2 cellular contexts compared by ENCODE assay signal in the genomic region with DNA sequence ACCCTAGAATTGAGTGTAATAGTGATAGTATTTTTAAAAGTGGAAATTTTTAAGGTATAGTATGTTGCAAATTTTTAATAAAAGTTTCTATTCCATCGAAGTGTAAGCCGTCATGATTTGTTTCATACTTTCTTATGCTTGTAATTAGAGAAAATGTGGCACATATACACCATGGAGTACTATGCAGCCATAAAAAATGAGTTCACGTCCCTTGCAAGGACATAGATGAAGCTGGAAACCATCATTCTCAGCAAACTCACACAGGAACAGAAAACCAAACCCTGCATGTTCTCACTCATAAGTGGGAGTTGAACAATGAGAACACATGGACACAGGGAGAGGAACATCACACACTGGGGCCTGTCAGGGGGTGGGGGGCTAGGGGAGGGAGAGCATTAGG.
DNase-seq lines count a peak whose midpoint lies in the region; ATAC-seq, FAIRE-seq and TF ChIP-seq lines count a peak whose summit lies in the region.
"Not testable (repeated sequence)": the region's sequence is repeated elsewhere in the genome, so short reads cannot be mapped to it uniquely, and the experiment has no call there.

No MANE protein-coding gene starts in this region.

- H3K9ac ChIP-seq in K562 (ENCODE audit: insufficient read depth in 1 of 2, low read depth in 2 of 2, low read length in 2 of 2), result not testable (repeated sequence)

- not testable (repeated sequence) for TF ChIP-seq RAD21 in K562 (CRISPR knock-in tag; conservative IDR thresholded peaks at IDR 0.05 in 1 of 2, IDR thresholded peaks at IDR 0.05 in 1 of 2)

- WGBS in K562 (ENCODE audit: insufficient coverage, low coverage, missing lambda C conversion rate), result 31% methylated on average over 3 of the region's 3 CpGs

- not testable (repeated sequence) for H3K4me2 ChIP-seq in K562 (ENCODE audit: insufficient read depth, low read length)

- POLR2A ChIA-PET in HEK293 (lab: Yijun Ruan, JAX); K562 (lab: Yijun Ruan, JAX): not testable (repeated sequence)

- not testable (repeated sequence) for TF ChIP-seq CTCF in HEK293 (tag by site-specific recombination; IDR thresholded peaks at IDR 0.05); K562 (IDR thresholded peaks at IDR 0.05 in 2 of 3, conservative IDR thresholded peaks at IDR 0.05 in 1 of 3; ENCODE audit: insufficient read depth in 2 of 3, low read depth in 1 of 3, low read length in 3 of 3)

- H3K9me1 ChIP-seq in K562 (ENCODE audit: control insufficient read depth, insufficient read depth, low read length), result not testable (repeated sequence)

- CTCF ChIA-PET in HEK293 (lab: Yijun Ruan, JAX); K562 (lab: Yijun Ruan, JAX; ENCODE audit: low intra/inter-chr PET ratio): not testable (repeated sequence)

- not testable (repeated sequence) for H4K20me1 ChIP-seq in K562 (replicated peaks; ENCODE audit: control insufficient read depth, insufficient read depth, low read length)

- not testable (repeated sequence) for TF ChIP-seq POLR2A in K562 (conservative IDR thresholded peaks at IDR 0.05)

- not testable (repeated sequence) for H3K79me2 ChIP-seq in K562 (ENCODE audit: control insufficient read depth, insufficient read depth, low read length)

- not testable (repeated sequence) for H3K27me3 ChIP-seq in K562 (ENCODE audit: control insufficient read depth in 2 of 2, insufficient read depth in 2 of 2, low read length in 2 of 2)

- H3K4me3 ChIP-seq in HEK293 (ENCODE audit: low read depth, low read length); K562: not testable (repeated sequence)

- H2AFZ ChIP-seq in K562 (ENCODE audit: low read depth, low read length), result not testable (repeated sequence)

- in situ Hi-C loops in K562 (cut with MboI), result not testable (repeated sequence)

- H3K4me1 ChIP-seq in HEK293 (ENCODE audit: control insufficient read depth, insufficient read depth, low read length); K562 (replicated peaks in 1 of 2; ENCODE audit: control insufficient read depth in 2 of 2, insufficient read depth in 2 of 2, low read length in 2 of 2): not testable (repeated sequence)

- FAIRE-seq in K562 (lab: Jason Lieb, UNC), result not testable (repeated sequence)

- DNase-seq in K562 (ENCODE audit: extremely low read depth in 1 of 4, low spot score in 3 of 4), result not testable (repeated sequence)

- BruUV-seq in K562 (replicated peaks; lab: Mats Ljungman, UMichigan), result not testable (repeated sequence)

- TF ChIP-seq EP300 in K562 (IDR thresholded peaks at IDR 0.05; ENCODE audit: low read length), result not testable (repeated sequence)

- H3K36me3 ChIP-seq in HEK293 (ENCODE audit: control insufficient read depth in 2 of 2, insufficient read depth in 1 of 2, low read length in 2 of 2); K562 (ENCODE audit: control insufficient read depth, insufficient read depth, low read length): not testable (repeated sequence)

- H3K9me3 ChIP-seq in HEK293 (ENCODE audit: control insufficient read depth, insufficient read depth, low read depth, low read length); K562 (replicated peaks; ENCODE audit: control insufficient read depth, insufficient read depth, low read depth, low read length): not testable (repeated sequence)

- intact Hi-C loops in K562 (cut with micrococcal nuclease), result not testable (repeated sequence)

- not testable (repeated sequence) for ATAC-seq in K562

- not testable (repeated sequence) for H3K27ac ChIP-seq in HEK293 (ENCODE audit: extremely low read depth, low read depth, low read length); K562 (ENCODE audit: extremely low read depth, low read depth, low read length)

TF ChIP-seq in HEK293, 187 proteins besides CTCF, POLR2A, EP300 and RAD21:
- TF ChIP-seq ZNF146 (tag by site-specific recombination; IDR thresholded peaks at IDR 0.05), result peak; percentile 77

TF ChIP-seq in K562, 482 proteins besides CTCF, POLR2A, EP300 and RAD21:
- TF ChIP-seq ZNF146 (CRISPR knock-in tag; IDR thresholded peaks at IDR 0.05; ENCODE audit: unreplicated experiment), result peak; percentile 85
- TF ChIP-seq RBM25 (IDR thresholded peaks at IDR 0.05; ENCODE audit: low read depth, low read length, severe bottlenecking), result peak; percentile 29
